Comparison of ENCODE assay signal across 8 cellular contexts in the genomic region with DNA sequence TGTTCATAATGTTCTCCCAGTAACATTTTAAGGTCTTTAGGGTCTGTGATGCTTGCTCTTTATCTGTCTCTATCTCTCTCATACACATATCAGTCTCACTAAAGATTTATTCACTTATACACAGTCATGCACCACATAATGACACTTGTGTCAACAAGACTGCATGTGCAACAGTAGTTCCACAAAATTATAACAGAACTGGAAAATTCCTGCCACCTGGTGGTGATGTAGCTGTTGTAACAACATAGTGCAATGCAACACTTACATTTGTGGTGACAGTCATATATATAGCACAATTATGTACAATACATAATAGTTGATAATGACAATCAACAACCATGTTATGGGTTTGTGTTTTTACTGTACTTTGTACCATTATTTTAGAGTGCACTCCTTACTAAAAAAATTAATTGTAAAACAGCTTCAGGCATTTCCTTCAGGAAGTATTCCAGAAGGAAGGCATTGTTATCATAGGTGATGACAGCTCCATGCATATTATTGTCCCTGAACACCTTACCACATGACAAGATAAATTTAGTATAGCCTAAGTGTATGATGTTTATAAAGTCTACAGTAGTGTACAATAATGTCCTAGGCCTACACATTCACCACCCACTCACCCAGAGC. TPM values are rescaled to one million over a fixed set of nuclear protein-coding genes. Genes with fewer than 3 reads are reported as not detected.
A peak's percentile ranks its signal among the peaks of the same experiment; 100 is the strongest.
DNase-seq lines count a peak whose midpoint lies in the region; ATAC-seq and TF ChIP-seq lines count a peak whose summit lies in the region.

No MANE protein-coding gene starts in this region.

- no peak overlapping the region for H3K4me3 ChIP-seq in DND-41 (ENCODE audit: low read depth in 1 of 2, low read length in 2 of 2)
- no peak overlapping the region for H3K4me3 ChIP-seq in Jurkat, Clone E6-1 (ENCODE audit: low read length)
- no peak overlapping the region for H3K4me3 ChIP-seq in kidney epithelial cell (ENCODE audit: low read depth, low read length)
- no peak overlapping the region for H3K4me3 ChIP-seq in right atrium auricular region

- no peaks in the 10 kb centered on the region for H3K4me1 ChIP-seq in DND-41 (ENCODE audit: insufficient read depth, low read length)
- H3K4me1 ChIP-seq in right atrium auricular region: no peaks in the 10 kb centered on the region

- no peak overlapping the region for H3K9ac ChIP-seq in DND-41 (ENCODE audit: low read depth, low read length)

- ATAC-seq in DND-41 (ENCODE audit: insufficient read depth, low read depth): peak; percentile 55; the same call in 1 of the 3 replicates
- no peak for ATAC-seq in GM18498 (IDR thresholded peaks at IDR 0.05; ENCODE audit: unreplicated experiment)

- peak; percentile 54 for TF ChIP-seq CTCF in DND-41 (IDR thresholded peaks at IDR 0.05; ENCODE audit: borderline replicate concordance, extremely low read depth, low read length, poor library complexity, severe bottlenecking)
- peak; percentile 54 for TF ChIP-seq CTCF in kidney epithelial cell (IDR thresholded peaks at IDR 0.05; ENCODE audit: insufficient read depth, low read length, poor library complexity, severe bottlenecking)
- peak in 1 of 2 donors; percentile 51 for TF ChIP-seq CTCF in right atrium auricular region (IDR thresholded peaks at IDR 0.05)

- H3K36me3 ChIP-seq in DND-41 (ENCODE audit: insufficient read depth, low read length): no peaks in the 10 kb centered on the region
- no peaks in the 10 kb centered on the region for H3K36me3 ChIP-seq in kidney epithelial cell (ENCODE audit: control insufficient read depth, insufficient read depth, low read length)
- no peaks in the 10 kb centered on the region for H3K36me3 ChIP-seq in right atrium auricular region

- H3K9me3 ChIP-seq in DND-41 (ENCODE audit: insufficient read depth, low read length, severe bottlenecking): no peaks in the 10 kb centered on the region
- H3K9me3 ChIP-seq in right atrium auricular region: no peaks in the 10 kb centered on the region

- no peaks in the 10 kb centered on the region for H4K20me1 ChIP-seq in DND-41 (ENCODE audit: insufficient read depth, low read length)

- DNase-seq in DND-41: no peak
- peak; percentile 18 for DNase-seq in Jurkat, Clone E6-1 (ENCODE audit: low read depth, low spot score)
- DNase-seq in SKM-1 (lab: John Stamatoyannopoulos, UW; ENCODE audit: unreplicated experiment): peak; percentile 28
- no peak for DNase-seq in kidney epithelial cell (ENCODE audit: low read depth)
- DNase-seq in occipital lobe (lab: John Stamatoyannopoulos, UW): no peak
- no peak for DNase-seq in stimulated activated CD4-positive, alpha-beta T cell treated with anti-CD3 and anti-CD28 coated beads, Interleukin-4, amount 100 ng/mL, for 1 hour
- no peak for DNase-seq in right atrium auricular region (ENCODE audit: low spot score)

- H3K79me2 ChIP-seq in DND-41 (ENCODE audit: insufficient read depth, low read length): no peaks in the 10 kb centered on the region

- H2AFZ ChIP-seq in DND-41 (ENCODE audit: low read depth, low read length): no peak overlapping the region

- H3K27me3 ChIP-seq in DND-41 (ENCODE audit: insufficient read depth, low read length, poor library complexity) (peaks cover 5% of the 10 kb centered on the region), kidney epithelial cell (ENCODE audit: control insufficient read depth, insufficient read depth, low read length) (no peaks in the 10 kb centered on the region), right atrium auricular region (no peaks in the 10 kb centered on the region)

- H3K4me2 ChIP-seq in DND-41 (ENCODE audit: insufficient read depth, low read length): no peak overlapping the region

- H3K27ac ChIP-seq in DND-41 (ENCODE audit: low read length): no peak overlapping the region
- no peak overlapping the region for H3K27ac ChIP-seq in right atrium auricular region

RNA-seq across cellular contexts. Expression of a gene that starts 8.1 kb away (rescaled TPM):
- polyA plus RNA-seq in Jurkat, Clone E6-1 (2012; ENCODE audit: insufficient read depth, insufficient read length): not detected
- total RNA-seq in kidney epithelial cell (0.34 and 0.54 TPM in 2 replicates), occipital lobe (2.7 TPM), right atrium auricular region (under 1 TPM in 1 of 2 donors, not detected in 1; 0.20 TPM)

RNA-seq across cellular contexts. Expression of a gene that starts 24.0 kb away (rescaled TPM):
- not detected for polyA plus RNA-seq in Jurkat, Clone E6-1 (2012; ENCODE audit: insufficient read depth, insufficient read length)
- total RNA-seq in kidney epithelial cell (1.7 and 2.5 TPM in 2 replicates), occipital lobe (not detected), right atrium auricular region (not detected)

Comparison
In these comparisons a context has a peak if more than half of its experiments do, and no peak if none do; other contexts are left out.
1. DNase-seq: peak in Jurkat, Clone E6-1 (single experiment) and SKM-1 (single experiment); none in DND-41 (single experiment), kidney epithelial cell (single experiment), occipital lobe (single experiment), stimulated activated CD4-positive, alpha-beta T cell treated with anti-CD3 and anti-CD28 coated beads, Interleukin-4, amount 100 ng/mL, for 1 hour (single experiment) and right atrium auricular region (single experiment).